ENCODE assay signal across 1 cellular context in genomic region chr1:62536865-62537264, GRCh38.
TF ChIP-seq lines count a peak whose summit lies in the region.

No MANE protein-coding gene starts in this region.

TF ChIP-seq in GM23338, 12 proteins besides CTCF, POLR2A, EP300 and RAD21 (continued from another document):
- TF ChIP-seq, protein P1, sequence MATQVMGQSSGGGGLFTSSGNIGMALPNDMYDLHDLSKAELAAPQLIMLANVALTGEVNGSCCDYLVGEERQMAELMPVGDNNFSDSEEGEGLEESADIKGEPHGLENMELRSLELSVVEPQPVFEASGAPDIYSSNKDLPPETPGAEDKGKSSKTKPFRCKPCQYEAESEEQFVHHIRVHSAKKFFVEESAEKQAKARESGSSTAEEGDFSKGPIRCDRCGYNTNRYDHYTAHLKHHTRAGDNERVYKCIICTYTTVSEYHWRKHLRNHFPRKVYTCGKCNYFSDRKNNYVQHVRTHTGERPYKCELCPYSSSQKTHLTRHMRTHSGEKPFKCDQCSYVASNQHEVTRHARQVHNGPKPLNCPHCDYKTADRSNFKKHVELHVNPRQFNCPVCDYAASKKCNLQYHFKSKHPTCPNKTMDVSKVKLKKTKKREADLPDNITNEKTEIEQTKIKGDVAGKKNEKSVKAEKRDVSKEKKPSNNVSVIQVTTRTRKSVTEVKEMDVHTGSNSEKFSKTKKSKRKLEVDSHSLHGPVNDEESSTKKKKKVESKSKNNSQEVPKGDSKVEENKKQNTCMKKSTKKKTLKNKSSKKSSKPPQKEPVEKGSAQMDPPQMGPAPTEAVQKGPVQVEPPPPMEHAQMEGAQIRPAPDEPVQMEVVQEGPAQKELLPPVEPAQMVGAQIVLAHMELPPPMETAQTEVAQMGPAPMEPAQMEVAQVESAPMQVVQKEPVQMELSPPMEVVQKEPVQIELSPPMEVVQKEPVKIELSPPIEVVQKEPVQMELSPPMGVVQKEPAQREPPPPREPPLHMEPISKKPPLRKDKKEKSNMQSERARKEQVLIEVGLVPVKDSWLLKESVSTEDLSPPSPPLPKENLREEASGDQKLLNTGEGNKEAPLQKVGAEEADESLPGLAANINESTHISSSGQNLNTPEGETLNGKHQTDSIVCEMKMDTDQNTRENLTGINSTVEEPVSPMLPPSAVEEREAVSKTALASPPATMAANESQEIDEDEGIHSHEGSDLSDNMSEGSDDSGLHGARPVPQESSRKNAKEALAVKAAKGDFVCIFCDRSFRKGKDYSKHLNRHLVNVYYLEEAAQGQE (IDR thresholded peaks at IDR 0.05; ENCODE audit: unreplicated experiment) = no peak
- TF ChIP-seq ZNF462 (CRISPR knock-in tag; IDR thresholded peaks at IDR 0.05) = no peak
